In genomic region chr17:45146166-45146565, GRCh38 we compare ENCODE assay signal across 10 cellular contexts. TPM values are rescaled to one million over a fixed set of nuclear protein-coding genes. Genes with fewer than 3 reads are reported as not detected.
DNase-seq lines count a peak whose midpoint lies in the region; ATAC-seq, FAIRE-seq and TF ChIP-seq lines count a peak whose summit lies in the region.
"Had no signal": no experiment of that assay in that cellular context is flagged by ENCODE, and none has a peak within 500 bp of the region (broad histone marks: within the 10 kb centered on the region; RNA-seq: fewer than 3 reads in every experiment).

No MANE protein-coding gene starts in this region.

- TF ChIP-seq EP300 in tibial nerve (IDR thresholded peaks at IDR 0.05): no peak

- WGBS in tibial nerve, 2 donors: 84 to 87% methylated on average over 10 of the region's 10 CpGs

- no peak for TF ChIP-seq POLR2A in tibial nerve (IDR thresholded peaks at IDR 0.05)

- H3K27me3 Mint-ChIP-seq in activated T-cell treated with anti-CD3 and anti-CD28 coated beads, Interleukin-2, amount 50 U/mL, for 72 hours (ENCODE audit: low read depth): no peaks in the 10 kb centered on the region
- no peaks in the 10 kb centered on the region for H3K27me3 Mint-ChIP-seq in astrocyte (ENCODE audit: low read depth, unreplicated experiment)

- peaks cover 27% of the 10 kb centered on the region for H3K79me2 ChIP-seq in astrocyte (ENCODE audit: insufficient read depth, low read length)

- H3K36me3 ChIP-seq in astrocyte (ENCODE audit: insufficient read depth, low read length): no peaks in the 10 kb centered on the region
- H3K36me3 ChIP-seq in muscle layer of colon (ENCODE audit: insufficient read depth, low read length): no peaks in the 10 kb centered on the region
- H3K36me3 ChIP-seq in tibial nerve: no peaks in the 10 kb centered on the region

- peak overlapping the region; percentile 86 for H3K4me2 ChIP-seq in astrocyte (ENCODE audit: low read length)

- H3K9ac ChIP-seq in astrocyte (ENCODE audit: low read length) (no peak overlapping the region), muscle layer of colon (ENCODE audit: low read length) (no peak overlapping the region)

- ATAC-seq in activated T-cell treated with anti-CD3 and anti-CD28 coated beads, Interleukin-2, amount 50 U/mL, for 72 hours (replicated peaks in 1 of 2): no peak
- ATAC-seq in HG02970 (IDR thresholded peaks at IDR 0.05; ENCODE audit: low FRiP score, unreplicated experiment): no peak
- no peak for ATAC-seq in GM21717 (IDR thresholded peaks at IDR 0.05; ENCODE audit: unreplicated experiment)

- no peak overlapping the region for H2AFZ ChIP-seq in astrocyte (ENCODE audit: low read depth, low read length)

- H3K4me1 ChIP-seq in astrocyte (ENCODE audit: insufficient read depth, low read length) (peaks cover 15% of the 10 kb centered on the region), muscle layer of colon (ENCODE audit: insufficient read depth, low read length) (peaks cover 28% of the 10 kb centered on the region), tibial nerve (peaks cover 5 to 54% (median 28%) of the 10 kb centered on the region in 4 donors)

- no peak overlapping the region for H3K27ac Mint-ChIP-seq in activated T-cell treated with anti-CD3 and anti-CD28 coated beads, Interleukin-2, amount 50 U/mL, for 72 hours
- H3K27ac Mint-ChIP-seq in astrocyte (ENCODE audit: unreplicated experiment): peak overlapping the region; percentile 13

- H3K27me3 ChIP-seq in astrocyte (ENCODE audit: insufficient read depth, low read length): no peaks in the 10 kb centered on the region
- no peaks in the 10 kb centered on the region for H3K27me3 ChIP-seq in muscle layer of colon (ENCODE audit: control insufficient read depth in 1 of 2, insufficient read depth in 2 of 2, low read length in 2 of 2)
- no peaks in the 10 kb centered on the region for H3K27me3 ChIP-seq in tibial nerve

- H3K36me3 Mint-ChIP-seq in activated T-cell treated with anti-CD3 and anti-CD28 coated beads, Interleukin-2, amount 50 U/mL, for 72 hours (ENCODE audit: insufficient read depth in 2 of 2): peaks cover 13 to 26% of the 10 kb centered on the region in 2 donors
- peaks cover 3% of the 10 kb centered on the region for H3K36me3 Mint-ChIP-seq in astrocyte (ENCODE audit: low read depth, unreplicated experiment)

- TF ChIP-seq CTCF in astrocyte (IDR thresholded peaks at IDR 0.05; ENCODE audit: insufficient read depth, low read depth, low read length) (no peak), tibial nerve (IDR thresholded peaks at IDR 0.05) (no peak)

- no peak for FAIRE-seq in astrocyte (lab: Jason Lieb, UNC)
- FAIRE-seq: colon had no signal

- H3K4me1 Mint-ChIP-seq in activated T-cell treated with anti-CD3 and anti-CD28 coated beads, Interleukin-2, amount 50 U/mL, for 72 hours (ENCODE audit: low read depth): peaks cover 32% of the 10 kb centered on the region
- H3K4me1 Mint-ChIP-seq in astrocyte (ENCODE audit: low read depth, unreplicated experiment): peaks cover 2% of the 10 kb centered on the region

- peak overlapping the region; percentile 30 for H3K27ac ChIP-seq in astrocyte (ENCODE audit: low read depth, low read length)
- H3K27ac ChIP-seq in muscle layer of colon (ENCODE audit: low read depth, low read length): peak overlapping the region; percentile 98
- peak overlapping the region; percentile 93 to 99 (median 96) for H3K27ac ChIP-seq in tibial nerve

- H3K4me3 ChIP-seq in astrocyte (ENCODE audit: insufficient read depth, low read depth, low read length): no peak overlapping the region
- H3K4me3 ChIP-seq in muscle layer of colon (ENCODE audit: low read depth in 1 of 2, low read length in 2 of 2): peak overlapping the region; percentile 10 to 76
- H3K4me3 ChIP-seq in tibial nerve: no peak overlapping the region

- no peak for DNase-seq in activated T-cell treated with anti-CD3 and anti-CD28 coated beads, Interleukin-2, amount 50 U/mL, for 72 hours
- DNase-seq in activated T-cell treated with anti-CD3 and anti-CD28 coated beads for 4 hours (no peak), astrocyte (ENCODE audit: low read depth) (no peak), tibial nerve (ENCODE audit: low spot score in 2 of 2) (no peak)
- no peak for DNase-seq in activated CD4-positive, CD25-positive, alpha-beta regulatory T cell treated with anti-CD3 and anti-CD28 coated beads, Interleukin-2, amount 50 U/mL, for 72 hours
- DNase-seq: NCI-H2171 had no signal

- peak overlapping the region; percentile 98 to 99 for H3K4me3 Mint-ChIP-seq in activated T-cell treated with anti-CD3 and anti-CD28 coated beads, Interleukin-2, amount 50 U/mL, for 72 hours
- H3K4me3 Mint-ChIP-seq in astrocyte (ENCODE audit: unreplicated experiment): peak overlapping the region; percentile 23

- no peaks in the 10 kb centered on the region for H3K9me3 ChIP-seq in astrocyte (ENCODE audit: insufficient read depth, low read depth, low read length)
- no peaks in the 10 kb centered on the region for H3K9me3 ChIP-seq in muscle layer of colon (ENCODE audit: low read length)
- H3K9me3 ChIP-seq in tibial nerve: no peaks in the 10 kb centered on the region

- H4K20me1 ChIP-seq in astrocyte (ENCODE audit: insufficient read depth, low read length): peaks cover 27% of the 10 kb centered on the region

- no peaks in the 10 kb centered on the region for H3K9me3 Mint-ChIP-seq in activated T-cell treated with anti-CD3 and anti-CD28 coated beads, Interleukin-2, amount 50 U/mL, for 72 hours
- no peaks in the 10 kb centered on the region for H3K9me3 Mint-ChIP-seq in astrocyte (ENCODE audit: unreplicated experiment)

RNA-seq across cellular contexts. Expression of gene HEXIM1, which starts 2.1 kb away (rescaled TPM):
- total RNA-seq in activated T-cell treated with anti-CD3 and anti-CD28 coated beads, Interleukin-2, amount 50 U/mL, for 72 hours: 10 to 100 TPM; 58.0 to 63.3 TPM
- total RNA-seq in astrocyte (44.5 and 46.6 TPM in 2 replicates), tibial nerve (10 to 100 TPM; 22.2 to 35.2 (median 29.7) TPM)

RNA-seq across cellular contexts. Expression of gene ACBD4, which starts 10.7 kb away (rescaled TPM):
- 10 to 100 TPM; 17.9 to 20.1 TPM for total RNA-seq in activated T-cell treated with anti-CD3 and anti-CD28 coated beads, Interleukin-2, amount 50 U/mL, for 72 hours
- total RNA-seq in astrocyte (3.9 and 4.7 TPM in 2 replicates), tibial nerve (10 to 100 TPM; 25.9 to 41.9 (median 28.2) TPM)

RNA-seq across cellular contexts. Expression of gene PLCD3, which starts 13.9 kb away (rescaled TPM):
- total RNA-seq in activated T-cell treated with anti-CD3 and anti-CD28 coated beads, Interleukin-2, amount 50 U/mL, for 72 hours: 1 to 10 TPM; 3.1 to 4.5 TPM
- total RNA-seq in astrocyte: 76.5 and 92.0 TPM in 2 replicates
- total RNA-seq in tibial nerve: 100 to 1,000 TPM in 1 of 4 donors, 10 to 100 TPM in 3; 45.7 to 103 (median 69.3) TPM

RNA-seq across cellular contexts. Expression of gene HEXIM2, which starts 15.5 kb away (rescaled TPM):
- total RNA-seq in activated T-cell treated with anti-CD3 and anti-CD28 coated beads, Interleukin-2, amount 50 U/mL, for 72 hours: 10 to 100 TPM; 12.5 to 13.0 TPM
- 8.4 and 9.0 TPM in 2 replicates for total RNA-seq in astrocyte
- total RNA-seq in tibial nerve: 10 to 100 TPM in 2 of 4 donors, 1 to 10 TPM in 2; 6.6 to 17.5 (median 11.7) TPM

Comparison
In these comparisons a context has a peak if more than half of its experiments do, and no peak if none do; other contexts are left out.
1. H3K27ac ChIP-seq: peak in every context shown above with its lines; median percentile 98 in muscle layer of colon; 96 in tibial nerve; 30 in astrocyte.
2. H3K4me3 ChIP-seq: peak in muscle layer of colon (2 of 2); none in astrocyte (single experiment) and tibial nerve (0 of 4).
3. RNA of gene PLCD3, which starts 13.9 kb away (total RNA-seq): 76.5 to 92.0 TPM in astrocyte and 45.7 to 103 TPM in tibial nerve; 3.1 to 4.5 TPM in activated T-cell treated with anti-CD3 and anti-CD28 coated beads, Interleukin-2, amount 50 U/mL, for 72 hours; every median in the first group is over 4 times any median in the second.